25 cellular contexts compared by ENCODE assay signal in the genomic region with DNA sequence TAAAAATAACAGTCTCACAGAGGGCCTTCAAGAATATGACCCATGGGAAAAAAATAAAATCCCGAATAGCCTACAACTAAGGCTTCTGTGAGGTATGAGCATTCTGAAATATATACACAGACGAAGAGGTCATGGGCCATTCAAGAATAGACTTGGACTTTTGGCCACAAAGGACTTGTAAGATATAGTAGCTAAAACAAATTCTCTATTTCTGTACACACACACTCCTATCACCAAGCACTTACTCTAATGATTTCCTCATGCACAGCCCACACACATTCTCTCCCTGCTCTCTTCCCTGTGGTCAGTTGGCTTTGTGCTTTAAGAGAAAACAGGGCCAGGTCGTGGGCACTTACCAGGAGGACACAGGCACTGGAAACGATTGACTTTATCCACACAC.
DNase-seq lines count a peak whose midpoint lies in the region; ATAC-seq, FAIRE-seq and TF ChIP-seq lines count a peak whose summit lies in the region.
"Had no signal": no experiment of that assay in that cellular context is flagged by ENCODE, and none has a peak within 500 bp of the region (broad histone marks: within the 10 kb centered on the region; RNA-seq: fewer than 3 reads in every experiment).

No MANE protein-coding gene starts in this region.

- no peak for FAIRE-seq in urothelium cell line (lab: Jason Lieb, UNC)
- FAIRE-seq: H1, pancreas had no signal

- H3K27ac ChIP-seq in osteoblast (ENCODE audit: low read depth, low read length) (peak overlapping the region; percentile 84), PC-9 (no peak overlapping the region)
- H3K27ac ChIP-seq: pancreas, Peyer's patch, spleen, WERI-Rb-1 had no signal

- POLR2A ChIA-PET in activated B cell treated with CpG ODN at 0.5 μM for 24 hours (lab: Charles Lee) = no interaction called here
- POLR2A ChIA-PET in PC-9 (lab: Charles Lee; ENCODE audit: unreplicated experiment) = no interaction called here

- no peak overlapping the region for H3K4me3 Mint-ChIP-seq in activated B cell treated with CpG ODN at 0.5 μM for 24 hours
- H3K4me3 Mint-ChIP-seq: stimulated activated effector memory CD8-positive, alpha-beta T cell treated with anti-CD3 and anti-CD28 coated beads, Interleukin-12 subunit alpha, Interleukin-12 subunit beta, amount 100 ng/mL, for 72 hours; T-cell had no signal

- no peaks in the 10 kb centered on the region for H3K27me3 Mint-ChIP-seq in activated B cell treated with CpG ODN at 0.5 μM for 24 hours
- H3K27me3 Mint-ChIP-seq: T-cell had no signal

- CTCF ChIA-PET in activated B cell treated with CpG ODN at 0.5 μM for 24 hours (lab: Charles Lee) = no interaction called here
- CTCF ChIA-PET in PC-9 (lab: Charles Lee) = no interaction called here

- H4K20me1 ChIP-seq in osteoblast (ENCODE audit: insufficient read depth, low read length) (peaks cover 26% of the 10 kb centered on the region), PC-9 (ENCODE audit: insufficient read depth) (peaks cover 3% of the 10 kb centered on the region; the same call in 1 of the 2 replicates)

- H3K79me2 ChIP-seq in osteoblast (ENCODE audit: insufficient read depth, low read length) (peaks cover 76% of the 10 kb centered on the region), PC-9 (ENCODE audit: low read depth) (no peaks in the 10 kb centered on the region)

- H3K9me3 ChIP-seq in osteoblast (ENCODE audit: low read depth, low read length) (no peaks in the 10 kb centered on the region), PC-9 (ENCODE audit: insufficient read depth, low read depth) (no peaks in the 10 kb centered on the region)
- H3K9me3 ChIP-seq: pancreas, Peyer's patch, spleen, uterus had no signal

- TF ChIP-seq CTCF in AG09309 (IDR thresholded peaks at IDR 0.05; ENCODE audit: control insufficient read depth, insufficient read depth, low read depth, low read length, missing control alignments) = no peak
- no peak for TF ChIP-seq CTCF in activated B cell treated with CpG ODN at 0.5 μM for 24 hours (IDR thresholded peaks at IDR 0.05)
- TF ChIP-seq CTCF in fibroblast of pulmonary artery (IDR thresholded peaks at IDR 0.05; ENCODE audit: low read length, missing control alignments) = no peak
- no peak for TF ChIP-seq CTCF in osteoblast (IDR thresholded peaks at IDR 0.05; ENCODE audit: extremely low read depth, low read depth, low read length)
- TF ChIP-seq CTCF in PC-9 (conservative IDR thresholded peaks at IDR 0.05) = no peak

- no peaks in the 10 kb centered on the region for H3K27me3 ChIP-seq in osteoblast (ENCODE audit: insufficient read depth, low read length)
- no peaks in the 10 kb centered on the region for H3K27me3 ChIP-seq in PC-9 (ENCODE audit: insufficient read depth, low read depth)
- H3K27me3 ChIP-seq: pancreas, Peyer's patch, spleen, uterus had no signal

- intact Hi-C loops in activated B cell treated with CpG ODN at 0.5 μM for 24 hours (cut with micrococcal nuclease) = no loop called here
- intact Hi-C loops in PC-9 (cut with micrococcal nuclease; ENCODE audit: unreplicated experiment) = no loop called here

- no peaks in the 10 kb centered on the region for H3K9me2 ChIP-seq in PC-9 (ENCODE audit: insufficient read depth)

- BruUV-seq in PC-9 (replicated peaks; lab: Mats Ljungman, UMichigan) = no TSS peak

- H3K36me3 Mint-ChIP-seq in activated B cell treated with CpG ODN at 0.5 μM for 24 hours (ENCODE audit: low read depth) = peaks cover 92% of the 10 kb centered on the region

- DNase-seq in AG09309 (ENCODE audit: low read depth) = peak; percentile 38
- no peak for DNase-seq in activated B cell treated with CpG ODN at 0.5 μM for 24 hours
- peak; percentile 35 for DNase-seq in fibroblast of pulmonary artery (ENCODE audit: low read depth)
- peak; percentile 52 for DNase-seq in osteoblast (ENCODE audit: insufficient read length, low spot score, missing footprints)
- no peak for DNase-seq in urothelium cell line (ENCODE audit: low spot score)
- no peak for DNase-seq in PC-9
- DNase-seq: activated CD8-positive, alpha-beta memory T cell treated with anti-CD3 and anti-CD28 coated beads for 24 hours; amniotic stem cell; hypothalamus; KG1; left colon; NCI-H1105; NCI-H2171; NCI-H82; pancreas; Peyer's patch; spleen; T-cell; uterus; WERI-Rb-1 had no signal

- peaks cover 8% of the 10 kb centered on the region for H3K4me1 Mint-ChIP-seq in activated B cell treated with CpG ODN at 0.5 μM for 24 hours

- ATAC-seq in activated B cell treated with CpG ODN at 0.5 μM for 24 hours (ENCODE audit: low read depth) (no peak), GM21737 (IDR thresholded peaks at IDR 0.05; ENCODE audit: unreplicated experiment) (no peak), HG02973 (IDR thresholded peaks at IDR 0.05; ENCODE audit: unreplicated experiment) (no peak)
- ATAC-seq: left colon; stimulated activated effector memory CD8-positive, alpha-beta T cell treated with anti-CD3 and anti-CD28 coated beads, Interleukin-12 subunit alpha, Interleukin-12 subunit beta, amount 100 ng/mL, for 72 hours; T-cell had no signal

- no peaks in the 10 kb centered on the region for H3K9me3 Mint-ChIP-seq in activated B cell treated with CpG ODN at 0.5 μM for 24 hours
- H3K9me3 Mint-ChIP-seq: activated T-helper 2 cell treated with anti-CD3 and anti-CD28 coated beads, Interferon-gamma antibody, Interleukin-2, Interleukin-4, amounts not matched to agents 10 μg/mL and 5 μg/mL and 100 μg/mL, durations not matched to agents 14 hours and 24 hours and 36 hours; stimulated activated effector memory CD8-positive, alpha-beta T cell treated with anti-CD3 and anti-CD28 coated beads, Interleukin-12 subunit alpha, Interleukin-12 subunit beta, amount 100 ng/mL, for 72 hours; T-cell had no signal

- H3K4me1 ChIP-seq in osteoblast (ENCODE audit: insufficient read depth, low read length) (peaks cover 42% of the 10 kb centered on the region), PC-9 (replicated peaks; ENCODE audit: insufficient read depth) (peaks cover 14% of the 10 kb centered on the region)
- H3K4me1 ChIP-seq: Peyer's patch, uterus had no signal

- no peak overlapping the region for H2AFZ ChIP-seq in osteoblast (ENCODE audit: low read length)
- no peak overlapping the region for H2AFZ ChIP-seq in PC-9

- H3K4me3 ChIP-seq in AG09309 (ENCODE audit: control insufficient read depth, low read depth, low read length) = no peak overlapping the region
- no peak overlapping the region for H3K4me3 ChIP-seq in fibroblast of pulmonary artery (replicated peaks; ENCODE audit: low read depth, low read length)
- H3K4me3 ChIP-seq in osteoblast (ENCODE audit: insufficient read depth, low read length) = no peak overlapping the region
- no peak overlapping the region for H3K4me3 ChIP-seq in PC-9
- H3K4me3 ChIP-seq: pancreas, Peyer's patch, spleen, uterus had no signal

- H3K4me2 ChIP-seq in osteoblast (ENCODE audit: insufficient read depth, low read length) (no peak overlapping the region), PC-9 (no peak overlapping the region)

- peaks cover 13% of the 10 kb centered on the region; the same call in 1 of the 2 replicates for H3F3A ChIP-seq in PC-9 (ENCODE audit: insufficient read depth, low read depth)

- H3K27ac Mint-ChIP-seq in activated B cell treated with CpG ODN at 0.5 μM for 24 hours = peak overlapping the region; percentile 8
- H3K27ac Mint-ChIP-seq: activated T-helper 2 cell treated with anti-CD3 and anti-CD28 coated beads, Interferon-gamma antibody, Interleukin-2, Interleukin-4, amounts not matched to agents 10 μg/mL and 5 μg/mL and 100 μg/mL, durations not matched to agents 14 hours and 24 hours and 36 hours; stimulated activated effector memory CD8-positive, alpha-beta T cell treated with anti-CD3 and anti-CD28 coated beads, Interleukin-12 subunit alpha, Interleukin-12 subunit beta, amount 100 ng/mL, for 72 hours had no signal

- peaks cover 94% of the 10 kb centered on the region for H3K36me3 ChIP-seq in osteoblast (ENCODE audit: insufficient read depth, low read length)
- peaks cover 56% of the 10 kb centered on the region for H3K36me3 ChIP-seq in PC-9 (ENCODE audit: low read depth)
- H3K36me3 ChIP-seq: uterus had no signal

Comparison
In these comparisons a context has a peak if more than half of its experiments do, and no peak if none do; other contexts are left out.
1. DNase-seq: peak in AG09309 (single experiment), fibroblast of pulmonary artery (single experiment) and osteoblast (single experiment); none in activated B cell treated with CpG ODN at 0.5 μM for 24 hours (single experiment), urothelium cell line (single experiment) and PC-9 (0 of 2).